ENCODE assay signal across 10 cellular contexts in genomic region chr1:174953170-174953569, GRCh38. TPM values are rescaled to one million over a fixed set of nuclear protein-coding genes. Genes with fewer than 3 reads are reported as not detected.
DNase-seq lines count a peak whose midpoint lies in the region; ATAC-seq, FAIRE-seq and TF ChIP-seq lines count a peak whose summit lies in the region.
"Had no signal": no experiment of that assay in that cellular context is flagged by ENCODE, and none has a peak within 500 bp of the region (broad histone marks: within the 10 kb centered on the region; RNA-seq: fewer than 3 reads in every experiment).

No MANE protein-coding gene starts in this region.

- H3K9ac ChIP-seq in adipocyte (ENCODE audit: low read length), result no peak overlapping the region

- 83% methylated on average over 3 of the region's 3 CpGs for WGBS in A549 (ENCODE audit: missing lambda C conversion rate)

- no peak overlapping the region for H3K27ac ChIP-seq in A549
- H3K27ac ChIP-seq in CD4-positive, alpha-beta T cell (ENCODE audit: low read depth, low read length), result no peak overlapping the region

- TF ChIP-seq CTCF in A549 (IDR thresholded peaks at IDR 0.05), result no peak
- TF ChIP-seq CTCF in CD4-positive, alpha-beta T cell (IDR thresholded peaks at IDR 0.05), result no peak

- no peak for DNase-seq in A549 (ENCODE audit: low read depth in 1 of 2, low spot score in 1 of 2)
- no peak for DNase-seq in adipocyte (ENCODE audit: low read depth)
- DNase-seq in CD4-positive, alpha-beta T cell, result no peak
- no peak for DNase-seq in left lobe of liver (ENCODE audit: low spot score)
- no peak for DNase-seq in activated CD8-positive, alpha-beta T cell treated with anti-CD3 and anti-CD28 coated beads, Interleukin-2, amount 10 ng/mL, durations not matched to agents 7 days and 5 days
- no peak for DNase-seq in Ammon's horn (ENCODE audit: low spot score)
- DNase-seq: activated CD4-positive, alpha-beta T cell treated with anti-CD3 and anti-CD28 coated beads for 4 hours; stimulated activated naive CD4-positive, alpha-beta T cell treated with Interleukin-2 at 50 U/mL for 16 hours had no signal

- ATAC-seq in A549, result no peak
- ATAC-seq in GM19351 (IDR thresholded peaks at IDR 0.05; ENCODE audit: unreplicated experiment), result peak; percentile 46
- peak; percentile 50 for ATAC-seq in HG03045 (IDR thresholded peaks at IDR 0.05; ENCODE audit: unreplicated experiment)
- no peak for ATAC-seq in CD4-positive, alpha-beta T cell (ENCODE audit: poor library complexity)
- ATAC-seq in left lobe of liver, result no peak
- ATAC-seq in activated CD8-positive, alpha-beta T cell treated with anti-CD3 and anti-CD28 coated beads, Interleukin-2, amount 10 ng/mL, durations not matched to agents 7 days and 5 days, result no peak

- H3K4me1 Mint-ChIP-seq in CD4-positive, alpha-beta T cell (ENCODE audit: low read depth), result peaks cover 37% of the 10 kb centered on the region
- H3K4me1 Mint-ChIP-seq in activated CD8-positive, alpha-beta T cell treated with anti-CD3 and anti-CD28 coated beads, Interleukin-2, amount 10 ng/mL, durations not matched to agents 7 days and 5 days (ENCODE audit: low read depth), result peaks cover 16% of the 10 kb centered on the region

- H3K4me2 ChIP-seq in A549, result peak overlapping the region; percentile 54

- CTCF ChIA-PET in A549 (lab: Yijun Ruan, JAX), result no interaction called here
- CTCF ChIA-PET in CD4-positive, alpha-beta T cell (lab: Charles Lee), result no interaction called here
- CTCF ChIA-PET in activated CD8-positive, alpha-beta T cell treated with anti-CD3 and anti-CD28 coated beads, Interleukin-2, amount 10 ng/mL, durations not matched to agents 7 days and 5 days (lab: Charles Lee), result interaction anchor here (1.7 to 1.9 kb wide), 2 partner anchors 13 to 30 kb away, joined by 3 to 7 read pairs; no protein-coding TSS in a partner anchor

- H3K9me3 Mint-ChIP-seq in CD4-positive, alpha-beta T cell, result no peaks in the 10 kb centered on the region
- H3K9me3 Mint-ChIP-seq in activated CD8-positive, alpha-beta T cell treated with anti-CD3 and anti-CD28 coated beads, Interleukin-2, amount 10 ng/mL, durations not matched to agents 7 days and 5 days (ENCODE audit: insufficient read depth), result no peaks in the 10 kb centered on the region

- no peaks in the 10 kb centered on the region for H3K27me3 ChIP-seq in adipocyte (replicated peaks; ENCODE audit: control insufficient read depth, insufficient read depth, low read length)
- H3K27me3 ChIP-seq in CD4-positive, alpha-beta T cell (ENCODE audit: control insufficient read depth, insufficient read depth, low read length), result no peaks in the 10 kb centered on the region

- no peak for TF ChIP-seq RAD21 in A549 (conservative IDR thresholded peaks at IDR 0.05 in 1 of 2, IDR thresholded peaks at IDR 0.05 in 1 of 2)

- FAIRE-seq in A549 (lab: Jason Lieb, UNC), result no peak

- H3K9me3 ChIP-seq in A549 (no peaks in the 10 kb centered on the region), adipocyte (ENCODE audit: control insufficient read depth, low read length) (no peaks in the 10 kb centered on the region)
- H3K9me3 ChIP-seq in CD4-positive, alpha-beta T cell (ENCODE audit: control insufficient read depth, low read length), result no peaks in the 10 kb centered on the region

- no peaks in the 10 kb centered on the region for H3K27me3 Mint-ChIP-seq in CD4-positive, alpha-beta T cell
- H3K27me3 Mint-ChIP-seq in activated CD8-positive, alpha-beta T cell treated with anti-CD3 and anti-CD28 coated beads, Interleukin-2, amount 10 ng/mL, durations not matched to agents 7 days and 5 days (ENCODE audit: low read depth), result no peaks in the 10 kb centered on the region

- no peak for TF ChIP-seq POLR2A in A549 (IDR thresholded peaks at IDR 0.05; ENCODE audit: low read length)

- H3K4me3 Mint-ChIP-seq in CD4-positive, alpha-beta T cell, result no peak overlapping the region
- H3K4me3 Mint-ChIP-seq in activated CD8-positive, alpha-beta T cell treated with anti-CD3 and anti-CD28 coated beads, Interleukin-2, amount 10 ng/mL, durations not matched to agents 7 days and 5 days, result no peak overlapping the region

- POLR2A ChIA-PET in A549 (lab: Yijun Ruan, JAX), result no interaction called here
- POLR2A ChIA-PET in CD4-positive, alpha-beta T cell (lab: Charles Lee), result interaction anchor here (1.6 to 2.4 kb wide), 4 partner anchors 13 to 154 kb away, joined by 3 to 9 read pairs (median 7); partner anchors contain the start of gene CACYBP
- POLR2A ChIA-PET in activated CD8-positive, alpha-beta T cell treated with anti-CD3 and anti-CD28 coated beads, Interleukin-2, amount 10 ng/mL, durations not matched to agents 7 days and 5 days (lab: Charles Lee), result no interaction called here

- H3K4me1 ChIP-seq in A549 (peaks cover 17% of the 10 kb centered on the region; the same call in 2 of the 3 replicates), adipocyte (ENCODE audit: control insufficient read depth, insufficient read depth, low read length) (peaks cover 11% of the 10 kb centered on the region)

- TF ChIP-seq EP300 in A549 (IDR thresholded peaks at IDR 0.05), result no peak

- no peak overlapping the region for H3K4me3 ChIP-seq in A549
- H3K4me3 ChIP-seq in adipocyte (ENCODE audit: low read length), result peak overlapping the region; percentile 24

- H3K36me3 ChIP-seq in adipocyte (ENCODE audit: control insufficient read depth, insufficient read depth, low read length, severe bottlenecking), result no peaks in the 10 kb centered on the region

- no peak overlapping the region for H3K27ac Mint-ChIP-seq in CD4-positive, alpha-beta T cell
- H3K27ac Mint-ChIP-seq in activated CD8-positive, alpha-beta T cell treated with anti-CD3 and anti-CD28 coated beads, Interleukin-2, amount 10 ng/mL, durations not matched to agents 7 days and 5 days, result no peak overlapping the region

- H3K36me3 Mint-ChIP-seq in CD4-positive, alpha-beta T cell (ENCODE audit: low read depth), result peaks cover 6% of the 10 kb centered on the region
- H3K36me3 Mint-ChIP-seq in activated CD8-positive, alpha-beta T cell treated with anti-CD3 and anti-CD28 coated beads, Interleukin-2, amount 10 ng/mL, durations not matched to agents 7 days and 5 days (ENCODE audit: low read depth), result peaks cover 5% of the 10 kb centered on the region

- intact Hi-C loops in CD4-positive, alpha-beta T cell (cut with DNase I, micrococcal nuclease), result loop anchor here in 1 of 2 experiments (5.0 kb wide), 1 partner anchor 51 kb away; no protein-coding TSS in a partner anchor

TF ChIP-seq in A549, 52 proteins besides CTCF, POLR2A, EP300 and RAD21:
- TF ChIP-seq HMGXB4 (CRISPR knock-in tag; IDR thresholded peaks at IDR 0.05; ENCODE audit: borderline replicate concordance) (no peak), ZNF302 (CRISPR knock-in tag; IDR thresholded peaks at IDR 0.05) (no peak), NR3C1 (IDR thresholded peaks at IDR 0.05) (no peak), TFCP2L1 (CRISPR knock-in tag; IDR thresholded peaks at IDR 0.05) (no peak), TP53 (CRISPR knock-in tag; IDR thresholded peaks at IDR 0.05) (no peak), CHD4 (IDR thresholded peaks at IDR 0.05; ENCODE audit: borderline replicate concordance) (no peak), HES2 (IDR thresholded peaks at IDR 0.05) (no peak), ESRRA (IDR thresholded peaks at IDR 0.05; ENCODE audit: borderline replicate concordance, low read length) (no peak), HEYL (CRISPR knock-in tag; IDR thresholded peaks at IDR 0.05) (no peak), ZFP36 (IDR thresholded peaks at IDR 0.05; ENCODE audit: borderline replicate concordance, partially characterized antibody) (no peak), MAX (IDR thresholded peaks at IDR 0.05) (no peak), RFX5 (IDR thresholded peaks at IDR 0.05) (no peak), CBX8 (IDR thresholded peaks at IDR 0.05) (no peak)

RNA-seq across cellular contexts. Expression of gene CACYBP, which starts 46.6 kb away (rescaled TPM):
- polyA plus RNA-seq in A549 (2011; rRNA removed) (95.8 and 151 TPM in 2 replicates), A549 (2017; fragmentation: RNase III; extraction: RNeasy Plus Mini Kit Qiagen cat#74134 plus additional on column Dnase treatment) (249 to 297 TPM (median 253 TPM) in 3 replicates)
- 77.3 and 102 TPM in 2 replicates for polyA plus RNA-seq in A549 (2012; cell fraction: cytosol; rRNA removed)
- polyA plus RNA-seq in A549 (2012; cell fraction: nucleus; rRNA removed), result 37.0 and 63.1 TPM in 2 replicates
- polyA minus RNA-seq in A549 (2011; rRNA and poly(A)+ RNA removed), result 7.4 and 9.1 TPM in 2 replicates
- 100 to 1,000 TPM; 140 to 146 TPM for total RNA-seq in CD4-positive, alpha-beta T cell
- 27.8 TPM for total RNA-seq in left lobe of liver
- total RNA-seq in activated CD8-positive, alpha-beta T cell treated with anti-CD3 and anti-CD28 coated beads, Interleukin-2, amount 10 ng/mL, durations not matched to agents 7 days and 5 days, result 100 to 1,000 TPM; 209 to 215 TPM

Comparison
In these comparisons a context has a peak if more than half of its experiments do, and no peak if none do; other contexts are left out.
1. ATAC-seq: peak in GM19351 (single experiment) and HG03045 (single experiment); none in A549 (0 of 2), CD4-positive, alpha-beta T cell (single experiment), left lobe of liver (single experiment) and activated CD8-positive, alpha-beta T cell treated with anti-CD3 and anti-CD28 coated beads, Interleukin-2, amount 10 ng/mL, durations not matched to agents 7 days and 5 days (single experiment).